ENCODE assay signal across 7 cellular contexts in genomic region chr16:47946077-47946476, GRCh38.
"Had no signal": no experiment of that assay in that cellular context is flagged by ENCODE, and none has a peak within 500 bp of the region (broad histone marks: within the 10 kb centered on the region; RNA-seq: fewer than 3 reads in every experiment).

No MANE protein-coding gene starts in this region.

- H2AFZ ChIP-seq: GM23338 had no signal

- H3K4me2 ChIP-seq: GM23338 had no signal

- H3K27ac Mint-ChIP-seq: GM23338, HFFc6 had no signal

- H3K27ac ChIP-seq: HL-60 had no signal

- ATAC-seq: GM23338, HCT116, HepG2, K562 had no signal

- H3K9me3 ChIP-seq: HAP-1 had no signal

- H3K36me3 ChIP-seq: HAP-1 had no signal

- H3K4me3 ChIP-seq: GM23338, HAP-1, K562 had no signal

- H3K4me1 ChIP-seq: HAP-1 had no signal

- DNase-seq: HFFc6 had no signal

- H3K4me3 Mint-ChIP-seq: GM23338, HFFc6 had no signal
